Comparison of ENCODE assay signal across 9 cellular contexts in the genomic region with DNA sequence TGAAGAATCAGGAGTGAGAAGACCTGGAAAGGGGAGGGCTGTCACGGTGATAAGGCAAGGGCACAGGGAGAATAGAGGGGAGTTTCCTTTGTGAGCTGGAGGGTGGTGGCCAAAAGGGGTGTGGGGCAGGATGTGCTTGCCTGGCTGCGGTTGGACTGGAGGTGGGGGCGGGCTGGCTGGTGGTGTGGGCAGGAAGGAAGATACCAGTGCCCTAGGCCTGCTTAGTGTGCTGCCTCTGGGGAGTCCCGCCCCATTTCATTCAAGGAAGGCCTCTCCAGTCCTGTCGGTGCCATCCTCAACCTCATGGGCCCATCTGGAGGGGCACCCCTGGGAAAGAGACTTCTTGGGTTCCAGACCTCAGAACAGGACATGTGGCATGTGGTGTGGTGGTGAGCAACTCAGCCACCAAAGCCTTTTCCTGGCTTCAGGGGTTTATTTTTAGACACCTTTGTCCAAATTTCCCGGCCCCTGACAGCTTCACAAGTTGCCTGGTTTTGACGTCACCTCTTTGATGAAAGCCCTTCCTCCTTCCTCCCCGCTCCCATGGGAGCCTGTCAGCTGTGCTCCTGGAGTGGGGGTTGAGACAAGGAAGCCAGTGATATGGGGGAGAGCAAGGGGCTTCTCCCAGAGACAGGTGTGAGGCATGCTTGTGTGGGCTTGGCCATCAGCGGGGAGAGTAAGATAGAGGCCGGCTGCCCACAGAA. TPM values are rescaled to one million over a fixed set of nuclear protein-coding genes. Genes with fewer than 3 reads are reported as not detected.
A peak's percentile ranks its signal among the peaks of the same experiment; 100 is the strongest.
DNase-seq lines count a peak whose midpoint lies in the region; ATAC-seq and TF ChIP-seq lines count a peak whose summit lies in the region.
"Had no signal": no experiment of that assay in that cellular context is flagged by ENCODE, and none has a peak within 500 bp of the region (broad histone marks: within the 10 kb centered on the region; RNA-seq: fewer than 3 reads in every experiment).

No MANE protein-coding gene starts in this region.

- no peak overlapping the region for H3K4me3 ChIP-seq in endodermal cell (ENCODE audit: low read length)
- H3K4me3 ChIP-seq: tibial artery had no signal

- no peaks in the 10 kb centered on the region for H3K27me3 Mint-ChIP-seq in IgD-negative memory B cell
- H3K27me3 Mint-ChIP-seq in activated CD8-positive, alpha-beta T cell treated with anti-CD3 and anti-CD28 coated beads, Interleukin-2, amount 10 ng/mL, durations not matched to agents 7 days and 5 days (ENCODE audit: low read depth) = no peaks in the 10 kb centered on the region
- no peaks in the 10 kb centered on the region for H3K27me3 Mint-ChIP-seq in endodermal cell (ENCODE audit: insufficient read depth)

- H3K27ac ChIP-seq in endodermal cell (ENCODE audit: low read depth, low read length) = no peak overlapping the region
- H3K27ac ChIP-seq: tibial artery had no signal

- intact Hi-C loops in sciatic nerve (cut with DNase I) = no loop called here

- peak overlapping the region; percentile 43 to 98 (median 71) for H3K27ac Mint-ChIP-seq in IgD-negative memory B cell
- H3K27ac Mint-ChIP-seq in activated CD8-positive, alpha-beta T cell treated with anti-CD3 and anti-CD28 coated beads, Interleukin-2, amount 10 ng/mL, durations not matched to agents 7 days and 5 days = peak overlapping the region; percentile 91
- peak overlapping the region; percentile 50 for H3K27ac Mint-ChIP-seq in endodermal cell

- ATAC-seq in activated CD8-positive, alpha-beta T cell treated with anti-CD3 and anti-CD28 coated beads, Interleukin-2, amount 10 ng/mL, durations not matched to agents 7 days and 5 days = peak; percentile 81
- peak; percentile 52 for ATAC-seq in sciatic nerve

- H3K27me3 ChIP-seq in endodermal cell (ENCODE audit: control insufficient read depth, insufficient read depth, low read length, poor library complexity, severe bottlenecking) = no peaks in the 10 kb centered on the region
- H3K27me3 ChIP-seq: tibial artery had no signal

- H3K9me3 Mint-ChIP-seq in IgD-negative memory B cell (no peaks in the 10 kb centered on the region), endodermal cell (no peaks in the 10 kb centered on the region)
- H3K9me3 Mint-ChIP-seq in activated CD8-positive, alpha-beta T cell treated with anti-CD3 and anti-CD28 coated beads, Interleukin-2, amount 10 ng/mL, durations not matched to agents 7 days and 5 days (ENCODE audit: insufficient read depth) = no peaks in the 10 kb centered on the region

- H3K9me3 ChIP-seq in endodermal cell (ENCODE audit: control insufficient read depth, low read length) = no peaks in the 10 kb centered on the region
- H3K9me3 ChIP-seq: tibial artery had no signal

- H3K9ac ChIP-seq in endodermal cell (ENCODE audit: extremely low read depth, low read length, poor library complexity, severe bottlenecking) = no peak overlapping the region

- H3K4me1 ChIP-seq in endodermal cell (ENCODE audit: control insufficient read depth, insufficient read depth, low read length) = no peaks in the 10 kb centered on the region

- no peak for TF ChIP-seq CTCF in endodermal cell (conservative IDR thresholded peaks at IDR 0.05)

- peaks cover 26 to 47% (median 46%) of the 10 kb centered on the region in 3 donors for H3K4me1 Mint-ChIP-seq in IgD-negative memory B cell
- peaks cover 82% of the 10 kb centered on the region for H3K4me1 Mint-ChIP-seq in activated CD8-positive, alpha-beta T cell treated with anti-CD3 and anti-CD28 coated beads, Interleukin-2, amount 10 ng/mL, durations not matched to agents 7 days and 5 days (ENCODE audit: low read depth)
- H3K4me1 Mint-ChIP-seq in endodermal cell = peaks cover 5% of the 10 kb centered on the region

- in situ Hi-C loops in GM18951 (cut with MboI; ENCODE audit: low sequenced_read_pairs, unreplicated experiment) = no loop called here

- H3K36me3 Mint-ChIP-seq in IgD-negative memory B cell (peaks cover 6% of the 10 kb centered on the region), endodermal cell (ENCODE audit: low read depth) (peaks cover 28% of the 10 kb centered on the region)
- peaks cover 68% of the 10 kb centered on the region for H3K36me3 Mint-ChIP-seq in activated CD8-positive, alpha-beta T cell treated with anti-CD3 and anti-CD28 coated beads, Interleukin-2, amount 10 ng/mL, durations not matched to agents 7 days and 5 days (ENCODE audit: low read depth)

- peak; percentile 36 for TF ChIP-seq POLR2A in GM18951 (IDR thresholded peaks at IDR 0.05; ENCODE audit: extremely low read depth, insufficient read depth, insufficient read length)

- POLR2A ChIA-PET in activated CD8-positive, alpha-beta T cell treated with anti-CD3 and anti-CD28 coated beads, Interleukin-2, amount 10 ng/mL, durations not matched to agents 7 days and 5 days (lab: Charles Lee) = interaction anchor here (0.7 to 1.9 kb wide), 7 partner anchors 12 to 302 kb away, joined by 3 to 7 read pairs (median 4); a partner anchor contains a TSS

- H3K4me3 Mint-ChIP-seq in IgD-negative memory B cell (peak overlapping the region in 3 of 4 donors; percentile 70 to 87 (median 83)), endodermal cell (no peak overlapping the region)
- peak overlapping the region; percentile 55 for H3K4me3 Mint-ChIP-seq in activated CD8-positive, alpha-beta T cell treated with anti-CD3 and anti-CD28 coated beads, Interleukin-2, amount 10 ng/mL, durations not matched to agents 7 days and 5 days

- CTCF ChIA-PET in activated CD8-positive, alpha-beta T cell treated with anti-CD3 and anti-CD28 coated beads, Interleukin-2, amount 10 ng/mL, durations not matched to agents 7 days and 5 days (lab: Charles Lee) = interaction anchor here (1.0 to 3.4 kb wide), 6 partner anchors 11 to 186 kb away, joined by 5 to 32 read pairs (median 7); a partner anchor contains a TSS

- WGBS in endodermal cell (ENCODE audit: insufficient coverage in 1 of 2, insufficient read length in 1 of 2), 2 experiments = 80 to 88% methylated on average over 3 to 10 of the region's 10 CpGs

- H3K36me3 ChIP-seq in endodermal cell (ENCODE audit: control insufficient read depth, insufficient read depth, low read length) = peaks cover 20% of the 10 kb centered on the region

- DNase-seq in activated CD8-positive, alpha-beta T cell treated with anti-CD3 and anti-CD28 coated beads, Interleukin-2, amount 10 ng/mL, durations not matched to agents 7 days and 5 days = peak; percentile 94
- DNase-seq in endodermal cell (no peak), sciatic nerve (ENCODE audit: low spot score) (no peak), NCI-H2227 treated with DMSO at 0.1 percent for 48 hours (lab: John Stamatoyannopoulos, UW) (no peak), RPMI8226 (no peak), NCI-H146 (lab: John Stamatoyannopoulos, UW) (no peak)

RNA-seq across cellular contexts. Expression of a gene that starts 15.6 kb away (rescaled TPM):
- 100 TPM for polyA plus RNA-seq in IgD-negative memory B cell
- 10 to 100 TPM; 62.6 to 65.0 TPM for total RNA-seq in activated CD8-positive, alpha-beta T cell treated with anti-CD3 and anti-CD28 coated beads, Interleukin-2, amount 10 ng/mL, durations not matched to agents 7 days and 5 days
- total RNA-seq in endodermal cell (10 to 100 TPM; 21.1 to 24.9 TPM), sciatic nerve (35.8 TPM)
- polyA plus RNA-seq in endodermal cell (2013, experiment 1 of 2) = 17.6 TPM
- 12.9 TPM for polyA plus RNA-seq in endodermal cell (2013, experiment 2 of 2)

RNA-seq across cellular contexts. Expression of a gene that starts 20.2 kb away (rescaled TPM):
- polyA plus RNA-seq in IgD-negative memory B cell = not detected
- total RNA-seq in activated CD8-positive, alpha-beta T cell treated with anti-CD3 and anti-CD28 coated beads, Interleukin-2, amount 10 ng/mL, durations not matched to agents 7 days and 5 days = 1 to 10 TPM; 1.1 to 1.7 TPM
- 1 to 10 TPM; 3.9 to 7.4 TPM for total RNA-seq in endodermal cell
- polyA plus RNA-seq in endodermal cell (2013, experiment 1 of 2) = 6.0 TPM
- polyA plus RNA-seq in endodermal cell (2013, experiment 2 of 2) = 4.7 TPM
- 0.40 TPM for total RNA-seq in sciatic nerve
